In the genomic region with DNA sequence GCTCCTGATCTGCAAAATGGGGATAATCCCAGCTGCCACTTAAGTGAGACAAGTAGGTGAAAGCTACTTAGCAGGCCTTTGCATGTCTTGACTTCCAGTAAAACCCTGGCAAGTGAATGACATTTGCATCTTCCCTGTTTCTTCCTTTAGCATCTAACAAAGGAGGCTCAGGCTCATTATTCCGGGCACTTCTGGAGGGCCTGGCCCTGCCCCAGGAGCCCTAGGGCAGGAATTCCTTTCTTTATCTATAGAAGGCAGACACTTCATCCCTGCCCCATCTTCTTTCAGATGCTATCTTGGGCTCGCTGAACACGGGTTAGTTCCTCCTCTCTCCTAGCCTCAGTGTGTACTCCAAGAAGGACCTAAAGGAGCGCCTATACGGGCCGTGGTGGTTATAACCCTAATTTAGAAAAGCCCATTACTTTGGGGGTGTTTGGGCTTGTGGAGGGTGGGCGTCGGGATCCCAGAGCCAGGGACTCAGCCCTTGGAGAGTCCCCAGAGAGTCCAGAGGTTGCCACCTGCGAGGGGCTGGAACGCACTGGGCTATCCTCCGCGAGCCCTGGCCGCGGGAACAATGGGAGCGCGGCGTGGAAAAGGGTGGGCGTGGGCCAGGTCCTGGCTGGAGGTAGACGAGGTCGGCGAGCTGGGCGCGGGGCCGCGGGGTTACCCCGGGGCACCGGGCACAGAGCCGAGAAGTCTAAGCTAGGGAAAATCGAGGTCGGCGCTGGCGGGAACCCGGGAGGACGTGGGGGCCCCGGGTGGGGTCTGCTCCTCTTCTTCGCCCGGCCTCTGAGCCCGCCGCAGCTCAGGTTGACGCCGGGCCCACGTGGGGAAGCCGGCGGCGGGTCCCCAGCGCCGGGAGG, we compare ENCODE assay signal across 2 cellular contexts.
TF ChIP-seq lines count a peak whose summit lies in the region.

No MANE protein-coding gene starts in this region.

TF ChIP-seq in K562, 482 proteins besides CTCF, POLR2A, EP300 and RAD21 (continues in another document):
- TF ChIP-seq, protein P1, sequence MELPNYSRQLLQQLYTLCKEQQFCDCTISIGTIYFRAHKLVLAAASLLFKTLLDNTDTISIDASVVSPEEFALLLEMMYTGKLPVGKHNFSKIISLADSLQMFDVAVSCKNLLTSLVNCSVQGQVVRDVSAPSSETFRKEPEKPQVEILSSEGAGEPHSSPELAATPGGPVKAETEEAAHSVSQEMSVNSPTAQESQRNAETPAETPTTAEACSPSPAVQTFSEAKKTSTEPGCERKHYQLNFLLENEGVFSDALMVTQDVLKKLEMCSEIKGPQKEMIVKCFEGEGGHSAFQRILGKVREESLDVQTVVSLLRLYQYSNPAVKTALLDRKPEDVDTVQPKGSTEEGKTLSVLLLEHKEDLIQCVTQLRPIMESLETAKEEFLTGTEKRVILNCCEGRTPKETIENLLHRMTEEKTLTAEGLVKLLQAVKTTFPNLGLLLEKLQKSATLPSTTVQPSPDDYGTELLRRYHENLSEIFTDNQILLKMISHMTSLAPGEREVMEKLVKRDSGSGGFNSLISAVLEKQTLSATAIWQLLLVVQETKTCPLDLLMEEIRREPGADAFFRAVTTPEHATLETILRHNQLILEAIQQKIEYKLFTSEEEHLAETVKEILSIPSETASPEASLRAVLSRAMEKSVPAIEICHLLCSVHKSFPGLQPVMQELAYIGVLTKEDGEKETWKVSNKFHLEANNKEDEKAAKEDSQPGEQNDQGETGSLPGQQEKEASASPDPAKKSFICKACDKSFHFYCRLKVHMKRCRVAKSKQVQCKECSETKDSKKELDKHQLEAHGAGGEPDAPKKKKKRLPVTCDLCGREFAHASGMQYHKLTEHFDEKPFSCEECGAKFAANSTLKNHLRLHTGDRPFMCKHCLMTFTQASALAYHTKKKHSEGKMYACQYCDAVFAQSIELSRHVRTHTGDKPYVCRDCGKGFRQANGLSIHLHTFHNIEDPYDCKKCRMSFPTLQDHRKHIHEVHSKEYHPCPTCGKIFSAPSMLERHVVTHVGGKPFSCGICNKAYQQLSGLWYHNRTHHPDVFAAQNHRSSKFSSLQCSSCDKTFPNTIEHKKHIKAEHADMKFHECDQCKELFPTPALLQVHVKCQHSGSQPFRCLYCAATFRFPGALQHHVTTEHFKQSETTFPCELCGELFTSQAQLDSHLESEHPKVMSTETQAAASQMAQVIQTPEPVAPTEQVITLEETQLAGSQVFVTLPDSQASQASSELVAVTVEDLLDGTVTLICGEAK (IDR thresholded peaks at IDR 0.05) = 0 out of 2 replicates have a peak, but pooled peaks have one; percentile 25
- TF ChIP-seq, protein P1 (CRISPR knock-in tag; IDR thresholded peaks at IDR 0.05) = no peak
- TF ChIP-seq CTBP1 (IDR thresholded peaks at IDR 0.05; ENCODE audit: borderline replicate concordance) (peak; percentile 84), CXXC5 (CRISPR knock-in tag; IDR thresholded peaks at IDR 0.05) (no peak), ZNF347 (CRISPR knock-in tag; IDR thresholded peaks at IDR 0.05; ENCODE audit: low read depth) (no peak), TCF3 (CRISPR knock-in tag; IDR thresholded peaks at IDR 0.05) (peak; percentile 27; the same call in 1 of the 2 replicates), ZNF133 (CRISPR knock-in tag; IDR thresholded peaks at IDR 0.05) (no peak), TAL1 (IDR thresholded peaks at IDR 0.05) (0 out of 2 replicates have a peak, but pooled peaks have one; percentile 25), ZFX (CRISPR knock-in tag; IDR thresholded peaks at IDR 0.05) (peak; percentile 34), RCOR1 (IDR thresholded peaks at IDR 0.05; ENCODE audit: borderline replicate concordance in 1 of 2, low read depth in 2 of 2, low read length in 2 of 2) (peak in 1 of 2 experiments; percentile 59; a peak in 1 of 4 replicates), POLR3G (IDR thresholded peaks at IDR 0.05; ENCODE audit: extremely low read depth, insufficient read length, insufficient replicate concordance) (no peak)
- TF ChIP-seq, protein P2, sequence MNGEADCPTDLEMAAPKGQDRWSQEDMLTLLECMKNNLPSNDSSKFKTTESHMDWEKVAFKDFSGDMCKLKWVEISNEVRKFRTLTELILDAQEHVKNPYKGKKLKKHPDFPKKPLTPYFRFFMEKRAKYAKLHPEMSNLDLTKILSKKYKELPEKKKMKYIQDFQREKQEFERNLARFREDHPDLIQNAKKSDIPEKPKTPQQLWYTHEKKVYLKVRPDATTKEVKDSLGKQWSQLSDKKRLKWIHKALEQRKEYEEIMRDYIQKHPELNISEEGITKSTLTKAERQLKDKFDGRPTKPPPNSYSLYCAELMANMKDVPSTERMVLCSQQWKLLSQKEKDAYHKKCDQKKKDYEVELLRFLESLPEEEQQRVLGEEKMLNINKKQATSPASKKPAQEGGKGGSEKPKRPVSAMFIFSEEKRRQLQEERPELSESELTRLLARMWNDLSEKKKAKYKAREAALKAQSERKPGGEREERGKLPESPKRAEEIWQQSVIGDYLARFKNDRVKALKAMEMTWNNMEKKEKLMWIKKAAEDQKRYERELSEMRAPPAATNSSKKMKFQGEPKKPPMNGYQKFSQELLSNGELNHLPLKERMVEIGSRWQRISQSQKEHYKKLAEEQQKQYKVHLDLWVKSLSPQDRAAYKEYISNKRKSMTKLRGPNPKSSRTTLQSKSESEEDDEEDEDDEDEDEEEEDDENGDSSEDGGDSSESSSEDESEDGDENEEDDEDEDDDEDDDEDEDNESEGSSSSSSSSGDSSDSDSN (IDR thresholded peaks at IDR 0.05; ENCODE audit: borderline replicate concordance in 1 of 2, low read depth in 2 of 2, low read length in 2 of 2) = 0 out of 4 replicates have a peak, but pooled peaks of 1 of the 2 experiments have one; percentile 23

TF ChIP-seq in HepG2, 621 proteins besides CTCF, POLR2A, EP300 and RAD21 (continued from another document):
- TF ChIP-seq, protein P3, sequence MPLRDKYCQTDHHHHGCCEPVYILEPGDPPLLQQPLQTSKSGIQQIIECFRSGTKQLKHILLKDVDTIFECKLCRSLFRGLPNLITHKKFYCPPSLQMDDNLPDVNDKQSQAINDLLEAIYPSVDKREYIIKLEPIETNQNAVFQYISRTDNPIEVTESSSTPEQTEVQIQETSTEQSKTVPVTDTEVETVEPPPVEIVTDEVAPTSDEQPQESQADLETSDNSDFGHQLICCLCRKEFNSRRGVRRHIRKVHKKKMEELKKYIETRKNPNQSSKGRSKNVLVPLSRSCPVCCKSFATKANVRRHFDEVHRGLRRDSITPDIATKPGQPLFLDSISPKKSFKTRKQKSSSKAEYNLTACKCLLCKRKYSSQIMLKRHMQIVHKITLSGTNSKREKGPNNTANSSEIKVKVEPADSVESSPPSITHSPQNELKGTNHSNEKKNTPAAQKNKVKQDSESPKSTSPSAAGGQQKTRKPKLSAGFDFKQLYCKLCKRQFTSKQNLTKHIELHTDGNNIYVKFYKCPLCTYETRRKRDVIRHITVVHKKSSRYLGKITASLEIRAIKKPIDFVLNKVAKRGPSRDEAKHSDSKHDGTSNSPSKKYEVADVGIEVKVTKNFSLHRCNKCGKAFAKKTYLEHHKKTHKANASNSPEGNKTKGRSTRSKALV (CRISPR knock-in tag; IDR thresholded peaks at IDR 0.05) = 0 out of 2 replicates have a peak, but pooled peaks have one; percentile 22
- TF ChIP-seq, protein P4, sequence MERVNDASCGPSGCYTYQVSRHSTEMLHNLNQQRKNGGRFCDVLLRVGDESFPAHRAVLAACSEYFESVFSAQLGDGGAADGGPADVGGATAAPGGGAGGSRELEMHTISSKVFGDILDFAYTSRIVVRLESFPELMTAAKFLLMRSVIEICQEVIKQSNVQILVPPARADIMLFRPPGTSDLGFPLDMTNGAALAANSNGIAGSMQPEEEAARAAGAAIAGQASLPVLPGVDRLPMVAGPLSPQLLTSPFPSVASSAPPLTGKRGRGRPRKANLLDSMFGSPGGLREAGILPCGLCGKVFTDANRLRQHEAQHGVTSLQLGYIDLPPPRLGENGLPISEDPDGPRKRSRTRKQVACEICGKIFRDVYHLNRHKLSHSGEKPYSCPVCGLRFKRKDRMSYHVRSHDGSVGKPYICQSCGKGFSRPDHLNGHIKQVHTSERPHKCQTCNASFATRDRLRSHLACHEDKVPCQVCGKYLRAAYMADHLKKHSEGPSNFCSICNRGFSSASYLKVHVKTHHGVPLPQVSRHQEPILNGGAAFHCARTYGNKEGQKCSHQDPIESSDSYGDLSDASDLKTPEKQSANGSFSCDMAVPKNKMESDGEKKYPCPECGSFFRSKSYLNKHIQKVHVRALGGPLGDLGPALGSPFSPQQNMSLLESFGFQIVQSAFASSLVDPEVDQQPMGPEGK (CRISPR knock-in tag; IDR thresholded peaks at IDR 0.05) = peak; percentile 19; the same call in 1 of the 2 replicates
- TF ChIP-seq ZNF282 (IDR thresholded peaks at IDR 0.05; ENCODE audit: partially characterized antibody) (no peak), AHR (CRISPR knock-in tag; IDR thresholded peaks at IDR 0.05) (0 out of 2 replicates have a peak, but pooled peaks have one; percentile 36), ZNF761 (CRISPR knock-in tag; conservative IDR thresholded peaks at IDR 0.05) (0 out of 2 replicates have a peak, but pooled peaks have one; percentile 12), EED (CRISPR knock-in tag; IDR thresholded peaks at IDR 0.05) (peak; percentile 87), ZNF629 (CRISPR knock-in tag; conservative IDR thresholded peaks at IDR 0.05) (peak; percentile 3; the same call in 1 of the 2 replicates)
- TF ChIP-seq, protein P5, sequence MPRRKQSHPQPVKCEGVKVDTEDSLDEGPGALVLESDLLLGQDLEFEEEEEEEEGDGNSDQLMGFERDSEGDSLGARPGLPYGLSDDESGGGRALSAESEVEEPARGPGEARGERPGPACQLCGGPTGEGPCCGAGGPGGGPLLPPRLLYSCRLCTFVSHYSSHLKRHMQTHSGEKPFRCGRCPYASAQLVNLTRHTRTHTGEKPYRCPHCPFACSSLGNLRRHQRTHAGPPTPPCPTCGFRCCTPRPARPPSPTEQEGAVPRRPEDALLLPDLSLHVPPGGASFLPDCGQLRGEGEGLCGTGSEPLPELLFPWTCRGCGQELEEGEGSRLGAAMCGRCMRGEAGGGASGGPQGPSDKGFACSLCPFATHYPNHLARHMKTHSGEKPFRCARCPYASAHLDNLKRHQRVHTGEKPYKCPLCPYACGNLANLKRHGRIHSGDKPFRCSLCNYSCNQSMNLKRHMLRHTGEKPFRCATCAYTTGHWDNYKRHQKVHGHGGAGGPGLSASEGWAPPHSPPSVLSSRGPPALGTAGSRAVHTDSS (CRISPR knock-in tag; conservative IDR thresholded peaks at IDR 0.05) = no peak
- TF ChIP-seq, protein P6, sequence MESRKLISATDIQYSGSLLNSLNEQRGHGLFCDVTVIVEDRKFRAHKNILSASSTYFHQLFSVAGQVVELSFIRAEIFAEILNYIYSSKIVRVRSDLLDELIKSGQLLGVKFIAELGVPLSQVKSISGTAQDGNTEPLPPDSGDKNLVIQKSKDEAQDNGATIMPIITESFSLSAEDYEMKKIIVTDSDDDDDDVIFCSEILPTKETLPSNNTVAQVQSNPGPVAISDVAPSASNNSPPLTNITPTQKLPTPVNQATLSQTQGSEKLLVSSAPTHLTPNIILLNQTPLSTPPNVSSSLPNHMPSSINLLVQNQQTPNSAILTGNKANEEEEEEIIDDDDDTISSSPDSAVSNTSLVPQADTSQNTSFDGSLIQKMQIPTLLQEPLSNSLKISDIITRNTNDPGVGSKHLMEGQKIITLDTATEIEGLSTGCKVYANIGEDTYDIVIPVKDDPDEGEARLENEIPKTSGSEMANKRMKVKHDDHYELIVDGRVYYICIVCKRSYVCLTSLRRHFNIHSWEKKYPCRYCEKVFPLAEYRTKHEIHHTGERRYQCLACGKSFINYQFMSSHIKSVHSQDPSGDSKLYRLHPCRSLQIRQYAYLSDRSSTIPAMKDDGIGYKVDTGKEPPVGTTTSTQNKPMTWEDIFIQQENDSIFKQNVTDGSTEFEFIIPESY (CRISPR knock-in tag; IDR thresholded peaks at IDR 0.05) = 0 out of 2 replicates have a peak, but pooled peaks have one; percentile 29
